29 cellular contexts compared by ENCODE assay signal in genomic region chr2:177532567-177532966, GRCh38.
"Had no signal": no experiment of that assay in that cellular context is flagged by ENCODE, and none has a peak within 500 bp of the region (broad histone marks: within the 10 kb centered on the region; RNA-seq: fewer than 3 reads in every experiment).

No MANE protein-coding gene starts in this region.

- H3K27me3 Mint-ChIP-seq: dendritic cell treated with granulocyte-macrophage colony-stimulating factor and Interleukin-4, amounts not matched to agents 40 ng/mL and 50 ng/mL, for 4 days; effector memory CD8-positive, alpha-beta T cell had no signal

- DNase-seq: colonic mucosa; cortex of kidney; dermis blood vessel endothelial cell; dorsolateral prefrontal cortex; effector CD4-positive, alpha-beta T cell; effector CD8-positive, alpha-beta T cell; effector memory CD4-positive, alpha-beta T cell; effector memory CD8-positive, alpha-beta T cell; endodermal cell; erythroblast; esophagus squamous epithelium; foreskin fibroblast; foreskin keratinocyte; foreskin melanocyte; gastrocnemius medialis; glutamatergic neuron; head of caudate nucleus; heart left ventricle; heart right ventricle had no signal

- ATAC-seq: effector memory CD8-positive, alpha-beta T cell; esophagus mucosa; foreskin keratinocyte; gastrocnemius medialis; gastroesophageal sphincter; heart left ventricle; heart right ventricle had no signal

- H3K36me3 ChIP-seq: colonic mucosa, esophagus muscularis mucosa, esophagus squamous epithelium, gastrocnemius medialis, gastroesophageal sphincter had no signal

- H3K27me3 ChIP-seq: colonic mucosa, dorsolateral prefrontal cortex, esophagus muscularis mucosa, esophagus squamous epithelium, foreskin keratinocyte, gastrocnemius medialis, gastroesophageal sphincter, heart left ventricle, heart right ventricle had no signal

- FAIRE-seq: colon, endometrium, endothelial cell of umbilical vein, frontal cortex had no signal

- H3K9me3 Mint-ChIP-seq: dendritic cell treated with granulocyte-macrophage colony-stimulating factor and Interleukin-4, amounts not matched to agents 40 ng/mL and 50 ng/mL, for 4 days; effector memory CD8-positive, alpha-beta T cell; endodermal cell had no signal

- H3K4me3 Mint-ChIP-seq: dendritic cell treated with granulocyte-macrophage colony-stimulating factor and Interleukin-4, amounts not matched to agents 40 ng/mL and 50 ng/mL, for 4 days; effector memory CD8-positive, alpha-beta T cell; endodermal cell had no signal

- H3K4me1 ChIP-seq: colonic mucosa, esophagus muscularis mucosa, esophagus squamous epithelium, foreskin keratinocyte, gastrocnemius medialis, gastroesophageal sphincter, heart left ventricle, heart right ventricle had no signal

- H3K27ac ChIP-seq: colonic mucosa, coronary artery, dorsolateral prefrontal cortex, epithelial cell of prostate, esophagus muscularis mucosa, esophagus squamous epithelium, foreskin keratinocyte, gastrocnemius medialis, gastroesophageal sphincter, heart left ventricle, heart right ventricle had no signal

- H3K4me3 ChIP-seq: colonic mucosa, coronary artery, dorsolateral prefrontal cortex, esophagus muscularis mucosa, esophagus squamous epithelium, gastrocnemius medialis, gastroesophageal sphincter, heart left ventricle, heart right ventricle had no signal

- H3K9me3 ChIP-seq: colonic mucosa, esophagus muscularis mucosa, esophagus squamous epithelium, gastrocnemius medialis, gastroesophageal sphincter, heart left ventricle, heart right ventricle had no signal

- H3K27ac Mint-ChIP-seq: dendritic cell treated with granulocyte-macrophage colony-stimulating factor and Interleukin-4, amounts not matched to agents 40 ng/mL and 50 ng/mL, for 4 days; effector memory CD8-positive, alpha-beta T cell; endodermal cell had no signal
